20 cellular contexts compared by ENCODE assay signal in genomic region chr1:218353656-218354055, GRCh38. TPM values are rescaled to one million over a fixed set of nuclear protein-coding genes. Genes with fewer than 3 reads are reported as not detected.
A peak's percentile ranks its signal among the peaks of the same experiment; 100 is the strongest.
DNase-seq lines count a peak whose midpoint lies in the region; ATAC-seq and TF ChIP-seq lines count a peak whose summit lies in the region.
"Had no signal": no experiment of that assay in that cellular context is flagged by ENCODE, and none has a peak within 500 bp of the region (broad histone marks: within the 10 kb centered on the region; RNA-seq: fewer than 3 reads in every experiment).

No MANE protein-coding gene starts in this region.

- TF ChIP-seq CTCF in cardiac muscle cell (IDR thresholded peaks at IDR 0.05; ENCODE audit: low read depth, low read length) = no peak
- TF ChIP-seq CTCF in brain microvascular endothelial cell (IDR thresholded peaks at IDR 0.05; ENCODE audit: low read depth, low read length, missing control alignments) = no peak
- TF ChIP-seq CTCF in neural crest cell (conservative IDR thresholded peaks at IDR 0.05) = no peak
- no peak for TF ChIP-seq CTCF in WERI-Rb-1 (IDR thresholded peaks at IDR 0.05; ENCODE audit: low read depth, low read length)

- H3K9me3 ChIP-seq in cardiac muscle cell (ENCODE audit: low read depth) (no peaks in the 10 kb centered on the region), WERI-Rb-1 (ENCODE audit: severe bottlenecking) (no peaks in the 10 kb centered on the region)
- H3K9me3 ChIP-seq: Peyer's patch had no signal

- intact Hi-C loops in Right ventricle myocardium inferior (cut with DNase I) = no loop called here

- peaks cover 56% of the 10 kb centered on the region for H3K4me1 ChIP-seq in cardiac muscle cell (ENCODE audit: low read depth)
- H3K4me1 ChIP-seq: Peyer's patch had no signal

- in situ Hi-C loops in brain microvascular endothelial cell (cut with HindIII; ENCODE audit: low pct_ligation_motif_present, low sequenced_read_pairs) = no loop called here

- no peak for ATAC-seq in Right ventricle myocardium inferior
- ATAC-seq in activated T-cell treated with anti-CD3 and anti-CD28 coated beads, Interleukin-2, amount 50 U/mL, for 72 hours (replicated peaks in 1 of 2) = no peak

- DNase-seq in cardiac muscle cell (ENCODE audit: low read depth in 1 of 2, low spot score in 1 of 2) = no peak
- no peak for DNase-seq in Right ventricle myocardium inferior (ENCODE audit: missing footprints)
- DNase-seq in brain microvascular endothelial cell = no peak
- no peak for DNase-seq in neural crest cell (ENCODE audit: low read depth, low spot score)
- DNase-seq in WERI-Rb-1 = no peak
- DNase-seq in NCI-H1694 treated with DMSO at 0.1 percent for 48 hours (lab: John Stamatoyannopoulos, UW) = no peak
- no peak for DNase-seq in activated gamma-delta T cell treated with Interleukin-2 at 50 U/mL for 16 hours
- no peak for DNase-seq in activated T-cell treated with anti-CD3 and anti-CD28 coated beads, Interleukin-2, amount 50 U/mL, for 72 hours
- DNase-seq: CD4-positive, alpha-beta memory T cell; DMS79; GOT3; NCI-H1092; NCI-H146; NCI-H2081 treated with DMSO at 0.1 percent for 48 hours; NCI-H510A; NCI-H774; Peyer's patch; SHP77 treated with DMSO at 0.1 percent for 48 hours had no signal

- H3K27ac Mint-ChIP-seq in neural crest cell (ENCODE audit: unreplicated experiment) = peak overlapping the region; percentile 24
- H3K27ac Mint-ChIP-seq in activated T-cell treated with anti-CD3 and anti-CD28 coated beads, Interleukin-2, amount 50 U/mL, for 72 hours = no peak overlapping the region
- H3K27ac Mint-ChIP-seq: CD4-positive, alpha-beta memory T cell had no signal

- no peaks in the 10 kb centered on the region for H3K9me3 Mint-ChIP-seq in neural crest cell
- no peaks in the 10 kb centered on the region for H3K9me3 Mint-ChIP-seq in activated T-cell treated with anti-CD3 and anti-CD28 coated beads, Interleukin-2, amount 50 U/mL, for 72 hours
- H3K9me3 Mint-ChIP-seq: CD4-positive, alpha-beta memory T cell had no signal

- H3K36me3 ChIP-seq in cardiac muscle cell = peaks cover 24% of the 10 kb centered on the region
- H3K36me3 ChIP-seq in brain microvascular endothelial cell (replicated peaks) = peaks cover 54% of the 10 kb centered on the region
- H3K36me3 ChIP-seq in WERI-Rb-1 = no peaks in the 10 kb centered on the region
- H3K36me3 ChIP-seq: Peyer's patch had no signal

- no peaks in the 10 kb centered on the region for H3K36me3 Mint-ChIP-seq in neural crest cell (ENCODE audit: low read depth)
- H3K36me3 Mint-ChIP-seq in activated T-cell treated with anti-CD3 and anti-CD28 coated beads, Interleukin-2, amount 50 U/mL, for 72 hours (ENCODE audit: insufficient read depth in 2 of 2) = no peaks in the 10 kb centered on the region
- H3K36me3 Mint-ChIP-seq: CD4-positive, alpha-beta memory T cell had no signal

- H3K27ac ChIP-seq in cardiac muscle cell (no peak overlapping the region), brain microvascular endothelial cell (peak overlapping the region; percentile 14), WERI-Rb-1 (no peak overlapping the region)
- H3K27ac ChIP-seq: 22Rv1, KMS-11, Peyer's patch had no signal

- H3K4me3 ChIP-seq in cardiac muscle cell (peak overlapping the region; percentile 94), brain microvascular endothelial cell (ENCODE audit: low read depth, low read length) (no peak overlapping the region), WERI-Rb-1 (ENCODE audit: low read depth, low read length) (no peak overlapping the region)
- H3K4me3 ChIP-seq: Peyer's patch had no signal

- H3K4me1 Mint-ChIP-seq in neural crest cell = peaks cover 18% of the 10 kb centered on the region
- H3K4me1 Mint-ChIP-seq in activated T-cell treated with anti-CD3 and anti-CD28 coated beads, Interleukin-2, amount 50 U/mL, for 72 hours (ENCODE audit: low read depth) = peaks cover 14% of the 10 kb centered on the region

- no peak overlapping the region for H3K4me3 Mint-ChIP-seq in neural crest cell
- H3K4me3 Mint-ChIP-seq in activated T-cell treated with anti-CD3 and anti-CD28 coated beads, Interleukin-2, amount 50 U/mL, for 72 hours = no peak overlapping the region
- H3K4me3 Mint-ChIP-seq: CD4-positive, alpha-beta memory T cell had no signal

- H3K27me3 Mint-ChIP-seq in neural crest cell (ENCODE audit: low read depth) = peaks cover 3% of the 10 kb centered on the region
- H3K27me3 Mint-ChIP-seq in activated T-cell treated with anti-CD3 and anti-CD28 coated beads, Interleukin-2, amount 50 U/mL, for 72 hours (ENCODE audit: low read depth) = peaks cover 28% of the 10 kb centered on the region
- H3K27me3 Mint-ChIP-seq: CD4-positive, alpha-beta memory T cell had no signal

- H3K27me3 ChIP-seq in cardiac muscle cell (no peaks in the 10 kb centered on the region), brain microvascular endothelial cell (replicated peaks) (no peaks in the 10 kb centered on the region), WERI-Rb-1 (ENCODE audit: insufficient read depth, low read depth, severe bottlenecking) (no peaks in the 10 kb centered on the region)
- H3K27me3 ChIP-seq: Peyer's patch had no signal

RNA-seq across cellular contexts. Expression of gene TGFB2, which starts 8.5 kb away (rescaled TPM):
- total RNA-seq in cardiac muscle cell (107 and 171 TPM in 2 replicates), Right ventricle myocardium inferior (1.6 TPM), neural crest cell (11.4 and 14.0 TPM in 2 replicates)
- 132 and 210 TPM in 2 replicates for polyA plus RNA-seq in cardiac muscle cell
- not detected for total RNA-seq in activated T-cell treated with anti-CD3 and anti-CD28 coated beads, Interleukin-2, amount 50 U/mL, for 72 hours
- total RNA-seq: CD4-positive, alpha-beta memory T cell had no signal
- polyA plus RNA-seq: CD4-positive, alpha-beta memory T cell had no signal
